3 cellular contexts compared by ENCODE assay signal in the genomic region with DNA sequence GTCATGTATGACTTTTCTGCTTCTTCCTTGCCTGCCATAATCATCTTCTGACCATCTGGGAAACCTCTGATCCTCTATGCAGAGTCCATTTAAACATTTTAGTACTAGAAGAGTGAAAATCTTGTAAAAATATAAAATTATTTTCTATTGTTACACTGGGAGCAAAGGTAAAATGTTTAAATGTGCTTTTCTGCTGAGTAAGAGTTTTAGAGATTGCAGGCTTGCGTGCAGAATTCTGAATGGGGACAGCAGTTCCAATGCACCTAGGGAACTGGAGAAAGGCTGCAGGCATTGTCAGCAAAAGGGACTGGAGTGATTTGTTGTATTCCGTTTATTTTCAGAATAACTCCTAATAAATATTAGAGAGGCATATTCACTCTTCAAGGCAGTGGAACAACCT.
DNase-seq lines count a peak whose midpoint lies in the region; ATAC-seq, FAIRE-seq and TF ChIP-seq lines count a peak whose summit lies in the region.
"Not testable (repeated sequence)": the region's sequence is repeated elsewhere in the genome, so short reads cannot be mapped to it uniquely, and the experiment has no call there.

No MANE protein-coding gene starts in this region.

- H3K9ac ChIP-seq in IMR-90 (ENCODE audit: low read depth, low read length); HepG2 (ENCODE audit: insufficient read depth, low read depth, low read length): not testable (repeated sequence)

- TF ChIP-seq EP300 in A549 (IDR thresholded peaks at IDR 0.05); HepG2 (IDR thresholded peaks at IDR 0.05; ENCODE audit: low read depth in 2 of 2, low read length in 2 of 2); HepG2 (CRISPR knock-in tag; IDR thresholded peaks at IDR 0.05; ENCODE audit: borderline replicate concordance): not testable (repeated sequence)

- not testable (repeated sequence) for H3K56ac ChIP-seq in IMR-90 (ENCODE audit: extremely low read depth, insufficient read depth, low read length)

- H2AFZ ChIP-seq in IMR-90 (replicated peaks; ENCODE audit: low read length, poor library complexity); HepG2 (ENCODE audit: low read length): not testable (repeated sequence)

- not testable (repeated sequence) for H4K91ac ChIP-seq in IMR-90 (ENCODE audit: insufficient read depth, low read depth, low read length)

- not testable (repeated sequence) for BruUV-seq in IMR-90 (replicated peaks; lab: Mats Ljungman, UMichigan); HepG2 (replicated peaks; lab: Mats Ljungman, UMichigan)

- H4K20me1 ChIP-seq in IMR-90 (ENCODE audit: insufficient read depth, low read length); HepG2 (ENCODE audit: insufficient read depth, low read length): not testable (repeated sequence)

- not testable (repeated sequence) for H2AK5ac ChIP-seq in IMR-90 (ENCODE audit: low read depth, low read length)

- not testable (repeated sequence) for H3K36me3 ChIP-seq in IMR-90 (ENCODE audit: control insufficient read depth, insufficient read depth, low read length); HepG2 (replicated peaks in 1 of 2; ENCODE audit: control insufficient read depth in 1 of 2, insufficient read depth in 2 of 2, low read length in 2 of 2)

- not testable (repeated sequence) for H3K27me3 ChIP-seq in IMR-90 (ENCODE audit: control insufficient read depth, insufficient read depth, low read length); HepG2 (ENCODE audit: control insufficient read depth in 1 of 2, insufficient read depth in 2 of 2, low read length in 2 of 2)

- CTCF ChIA-PET in A549 (lab: Yijun Ruan, JAX); IMR-90 (lab: Yijun Ruan, JAX); HepG2 (lab: Yijun Ruan, JAX; ENCODE audit: low intra/inter-chr PET ratio, low total read pairs): not testable (repeated sequence)

- H2BK15ac ChIP-seq in IMR-90 (ENCODE audit: low read depth, low read length), result not testable (repeated sequence)

- H3K79me2 ChIP-seq in HepG2 (ENCODE audit: insufficient read depth, low read length), result not testable (repeated sequence)

- dilution Hi-C loops in IMR-90 (cut with HindIII; ENCODE audit: low sequenced_read_pairs, unreplicated experiment), result not testable (repeated sequence)

- H3K18ac ChIP-seq in IMR-90 (ENCODE audit: low read depth, low read length), result not testable (repeated sequence)

- H3K4me2 ChIP-seq in A549; IMR-90 (ENCODE audit: low read depth, low read length); HepG2 (ENCODE audit: low read depth, low read length): not testable (repeated sequence)

- H3K14ac ChIP-seq in IMR-90 (replicated peaks; ENCODE audit: low read depth, low read length), result not testable (repeated sequence)

- not testable (repeated sequence) for H2BK120ac ChIP-seq in IMR-90 (ENCODE audit: low read depth, low read length)

- not testable (repeated sequence) for TF ChIP-seq CTCF in A549 (IDR thresholded peaks at IDR 0.05); IMR-90 (conservative IDR thresholded peaks at IDR 0.05; ENCODE audit: low read depth, low read length); HepG2 (CRISPR knock-in tag; IDR thresholded peaks at IDR 0.05)

- TF ChIP-seq RAD21 in A549 (conservative IDR thresholded peaks at IDR 0.05 in 1 of 2, IDR thresholded peaks at IDR 0.05 in 1 of 2); IMR-90 (IDR thresholded peaks at IDR 0.05; ENCODE audit: low read length); HepG2 (CRISPR knock-in tag; IDR thresholded peaks at IDR 0.05): not testable (repeated sequence)

- H3K4me1 ChIP-seq in A549; IMR-90 (ENCODE audit: control insufficient read depth, insufficient read depth, low read length); HepG2 (ENCODE audit: insufficient read depth, low read length): not testable (repeated sequence)

- not testable (repeated sequence) for H3K27ac ChIP-seq in A549; IMR-90 (ENCODE audit: insufficient read depth, low read length); HepG2 (ENCODE audit: extremely low read length, insufficient read depth, low read length)

- in situ Hi-C loops in IMR-90 (cut with MboI; ENCODE audit: low sequenced_read_pairs); HepG2 (cut with HindIII; ENCODE audit: extremely low pct_ligation_motif_present, low pct_unique_long_range_greater_than_20kb): not testable (repeated sequence)

- H2AK9ac ChIP-seq in IMR-90 (replicated peaks; ENCODE audit: low read depth, low read length, poor library complexity), result not testable (repeated sequence)

- H2BK5ac ChIP-seq in IMR-90 (ENCODE audit: low read depth, low read length, poor library complexity, severe bottlenecking), result not testable (repeated sequence)

- POLR2A ChIA-PET in A549 (lab: Yijun Ruan, JAX); IMR-90 (lab: Charles Lee; ENCODE audit: unreplicated experiment); HepG2 (lab: Yijun Ruan, JAX): not testable (repeated sequence)

- FAIRE-seq in A549 (lab: Jason Lieb, UNC); HepG2 (lab: Jason Lieb, UNC): not testable (repeated sequence)

- TF ChIP-seq POLR2A in A549 (IDR thresholded peaks at IDR 0.05; ENCODE audit: low read length); IMR-90 (IDR thresholded peaks at IDR 0.05; ENCODE audit: low read depth, low read length); HepG2 (IDR thresholded peaks at IDR 0.05; ENCODE audit: insufficient read depth in 1 of 2, low read depth in 2 of 2, low read length in 2 of 2): not testable (repeated sequence)

- WGBS in A549 (ENCODE audit: missing lambda C conversion rate), result 5% methylated on average over 2 of the region's 2 CpGs
- WGBS in IMR-90 (ENCODE audit: extremely low coverage in 2 of 2, insufficient read length in 1 of 2), 2 experiments, result no CpG with 5 or more reads among the region's 2 CpGs
- 2% methylated on average over 2 of the region's 2 CpGs for WGBS in HepG2 (ENCODE audit: low lambda C conversion rate)

- H4K8ac ChIP-seq in IMR-90 (ENCODE audit: low read depth in 2 of 2, low read length in 2 of 2), result not testable (repeated sequence)

- not testable (repeated sequence) for ATAC-seq in A549; IMR-90 (ENCODE audit: low read depth); HepG2

- H2BK20ac ChIP-seq in IMR-90 (ENCODE audit: low read depth, low read length), result not testable (repeated sequence)

- not testable (repeated sequence) for H3K4me3 ChIP-seq in A549; IMR-90 (ENCODE audit: insufficient read depth, low read depth, low read length); HepG2 (replicated peaks in 1 of 3; ENCODE audit: insufficient read depth in 1 of 3, low read depth in 2 of 3, low read length in 3 of 3)

- H4K5ac ChIP-seq in IMR-90 (ENCODE audit: low read depth, low read length), result not testable (repeated sequence)

- H3K9me3 ChIP-seq in A549; IMR-90 (ENCODE audit: control insufficient read depth, insufficient read depth, low read length); HepG2 (ENCODE audit: low read length): not testable (repeated sequence)

- not testable (repeated sequence) for H3K4ac ChIP-seq in IMR-90 (ENCODE audit: low read depth, low read length)

- H3K9me1 ChIP-seq in IMR-90 (ENCODE audit: insufficient read depth, low read length), result not testable (repeated sequence)

- H3K79me1 ChIP-seq in IMR-90 (ENCODE audit: low read depth in 1 of 2, low read length in 2 of 2), result not testable (repeated sequence)

- DNase-seq in A549 (ENCODE audit: low read depth in 1 of 2, low spot score in 1 of 2); IMR-90; HepG2 (ENCODE audit: low spot score): not testable (repeated sequence)

- not testable (repeated sequence) for H3K23ac ChIP-seq in IMR-90 (ENCODE audit: low read depth, low read length)

- intact Hi-C loops in IMR-90 (cut with micrococcal nuclease); HepG2 (cut with micrococcal nuclease; ENCODE audit: unreplicated experiment): not testable (repeated sequence)

TF ChIP-seq in A549, 52 proteins besides CTCF, POLR2A, EP300 and RAD21:
- TF ChIP-seq MAFK (IDR thresholded peaks at IDR 0.05; ENCODE audit: partially characterized antibody), result peak; percentile 55
TF ChIP-seq in A549: peak in this region for 1; not testable (repeated sequence) for 51.

TF ChIP-seq in IMR-90, 13 proteins besides CTCF, POLR2A, EP300 and RAD21:
- TF ChIP-seq MAFK (IDR thresholded peaks at IDR 0.05; ENCODE audit: low read depth, low read length), result peak; percentile 69; the same call in 1 of the 2 replicates

TF ChIP-seq in HepG2, 621 proteins besides CTCF, POLR2A, EP300 and RAD21:
- TF ChIP-seq MAFK (conservative IDR thresholded peaks at IDR 0.05 in 1 of 2, IDR thresholded peaks at IDR 0.05 in 1 of 2; ENCODE audit: low read length in 2 of 2) (peak; percentile 67 to 81; a peak in 3 of 4 replicates), MAFF (IDR thresholded peaks at IDR 0.05; ENCODE audit: low read depth, low read length) (peak; percentile 72)
